ENCODE assay signal across 9 cellular contexts in genomic region chr12:1318327-1319031, GRCh38.
DNase-seq lines count a peak whose midpoint lies in the region; ATAC-seq and TF ChIP-seq lines count a peak whose summit lies in the region.
"Had no signal": no experiment of that assay in that cellular context is flagged by ENCODE, and none has a peak within 500 bp of the region (broad histone marks: within the 10 kb centered on the region; RNA-seq: fewer than 3 reads in every experiment).

No MANE protein-coding gene starts in this region.

- H2AFZ ChIP-seq in neural cell (ENCODE audit: low read depth, low read length), result no peak overlapping the region
- no peak overlapping the region for H2AFZ ChIP-seq in trophoblast cell (ENCODE audit: insufficient read depth, low read length, poor library complexity)

- no peak overlapping the region for H2AK5ac ChIP-seq in trophoblast cell (ENCODE audit: low read length)

- H2BK120ac ChIP-seq in trophoblast cell (ENCODE audit: insufficient read depth, low read length, poor library complexity), result no peak overlapping the region

- no peak overlapping the region for H4K12ac ChIP-seq in trophoblast cell (ENCODE audit: low read depth, low read length)

- H3K4me2 ChIP-seq in neural cell (ENCODE audit: low read length), result peak overlapping the region; percentile 36
- no peak overlapping the region for H3K4me2 ChIP-seq in trophoblast cell (ENCODE audit: low read length)

- H4K8ac ChIP-seq in trophoblast cell (ENCODE audit: low read depth, low read length), result no peak overlapping the region

- H3K4me1 ChIP-seq in trophoblast cell (ENCODE audit: control insufficient read depth in 1 of 2, insufficient read depth in 2 of 2, low read length in 2 of 2), result no peaks in the 10 kb centered on the region

- no peak overlapping the region for H3K14ac ChIP-seq in trophoblast cell (ENCODE audit: low read length)

- H2BK5ac ChIP-seq in trophoblast cell (ENCODE audit: low read depth, low read length, poor library complexity), result no peak overlapping the region

- H3K4ac ChIP-seq in trophoblast cell (ENCODE audit: low read depth, low read length), result no peak overlapping the region

- in situ Hi-C loops in G401 (cut with HindIII; ENCODE audit: low sequenced_read_pairs) (no loop called here), GM13977 (cut with MboI; ENCODE audit: low pct_unique_long_range_greater_than_20kb, low sequenced_read_pairs, unreplicated experiment) (no loop called here)

- H3K27ac ChIP-seq in neural cell (ENCODE audit: low read length), result no peak overlapping the region
- H3K27ac ChIP-seq in trophoblast cell (ENCODE audit: low read depth, low read length), result no peak overlapping the region

- no peak overlapping the region for H2BK12ac ChIP-seq in trophoblast cell (ENCODE audit: low read length)

- H3K9me2 ChIP-seq in neural cell (ENCODE audit: insufficient read depth, low read length), result no peaks in the 10 kb centered on the region

- peak overlapping the region; percentile 47 for H3K4me3 ChIP-seq in neural cell (ENCODE audit: low read length)
- H3K4me3 ChIP-seq in trophoblast cell (ENCODE audit: low read depth, low read length), result no peak overlapping the region

- H3K23ac ChIP-seq in trophoblast cell (ENCODE audit: low read length), result no peak overlapping the region

- no peaks in the 10 kb centered on the region for H4K20me1 ChIP-seq in neural cell (ENCODE audit: insufficient read depth)

- H3K27me3 ChIP-seq in neural cell (ENCODE audit: insufficient read depth, low read depth, low read length) (no peaks in the 10 kb centered on the region), trophoblast cell (ENCODE audit: insufficient read depth, low read length) (no peaks in the 10 kb centered on the region)

- no CpG with 5 or more reads among the region's 7 CpGs for WGBS in trophoblast cell (ENCODE audit: extremely low coverage, insufficient coverage, insufficient read length)

- peak; percentile 27 for TF ChIP-seq RAD21 in neural cell (conservative IDR thresholded peaks at IDR 0.05)

- no peak overlapping the region for H3K18ac ChIP-seq in trophoblast cell (ENCODE audit: low read length)

- H3K36me3 ChIP-seq in neural cell (ENCODE audit: insufficient read depth, low read length) (no peaks in the 10 kb centered on the region), trophoblast cell (ENCODE audit: control insufficient read depth in 1 of 2, insufficient read depth in 2 of 2, low read length in 2 of 2) (peaks cover 2 to 6% of the 10 kb centered on the region in 2 experiments)

- H3K9ac ChIP-seq in neural cell (ENCODE audit: low read length) (peak overlapping the region; percentile 13), trophoblast cell (ENCODE audit: low read length) (no peak overlapping the region)

- no peak for TF ChIP-seq EP300 in neural cell (conservative IDR thresholded peaks at IDR 0.05; ENCODE audit: poor library complexity, severe bottlenecking)

- no peaks in the 10 kb centered on the region for H3F3A ChIP-seq in neural cell (ENCODE audit: insufficient read depth, low read length, poor library complexity, severe bottlenecking)

- no peak overlapping the region for H4K91ac ChIP-seq in trophoblast cell (ENCODE audit: low read depth, low read length)

- H3K9me3 ChIP-seq in neural cell (ENCODE audit: low read length) (no peaks in the 10 kb centered on the region), trophoblast cell (ENCODE audit: insufficient read depth, low read depth, low read length) (no peaks in the 10 kb centered on the region)

- no peaks in the 10 kb centered on the region for H3K79me2 ChIP-seq in neural cell (replicated peaks; ENCODE audit: insufficient read depth, low read length)
- no peaks in the 10 kb centered on the region for H3K79me2 ChIP-seq in trophoblast cell (ENCODE audit: control insufficient read depth, insufficient read depth, low read length, poor library complexity)

- ATAC-seq in GM18511 (IDR thresholded peaks at IDR 0.05; ENCODE audit: unreplicated experiment), result no peak
- ATAC-seq in GM18861 (IDR thresholded peaks at IDR 0.05; ENCODE audit: unreplicated experiment), result no peak
- ATAC-seq: HCT116 had no signal

- H3K79me1 ChIP-seq in trophoblast cell (ENCODE audit: low read length), result no peaks in the 10 kb centered on the region

- DNase-seq in G401 (ENCODE audit: low spot score) (peak; percentile 80), NCI-H345 treated with DMSO at 0.1 percent for 48 hours (lab: John Stamatoyannopoulos, UW; ENCODE audit: unreplicated experiment) (peak; percentile 81), epidermal melanocyte (ENCODE audit: insufficient read length, low spot score) (peak; percentile 28), GM13977 (ENCODE audit: low spot score) (no peak), trophoblast cell (no peak)

- no peak for TF ChIP-seq CTCF in neural cell (IDR thresholded peaks at IDR 0.05; ENCODE audit: poor library complexity, severe bottlenecking)
- TF ChIP-seq CTCF in GM13977 (IDR thresholded peaks at IDR 0.05; ENCODE audit: extremely low read depth, insufficient read depth, missing control alignments), result no peak

TF ChIP-seq in neural cell, 6 proteins besides CTCF, POLR2A, EP300 and RAD21:
- TF ChIP-seq TAF1 (IDR thresholded peaks at IDR 0.05; ENCODE audit: low read depth), result no peak
- TF ChIP-seq SMC3 (conservative IDR thresholded peaks at IDR 0.05; ENCODE audit: poor library complexity), result no peak
- peak; percentile 25 for TF ChIP-seq POLR2AphosphoS5 (IDR thresholded peaks at IDR 0.05)

Comparison
In these comparisons a context has a peak if more than half of its experiments do, and no peak if none do; other contexts are left out.
1. DNase-seq: peak in G401 (single experiment), NCI-H345 treated with DMSO at 0.1 percent for 48 hours (single experiment) and epidermal melanocyte (single experiment); none in GM13977 (single experiment) and trophoblast cell (0 of 2).